In genomic region chr6:35213161-35213823, GRCh38 we compare ENCODE assay signal across 8 cellular contexts. TPM values are rescaled to one million over a fixed set of nuclear protein-coding genes. Genes with fewer than 3 reads are reported as not detected.
DNase-seq lines count a peak whose midpoint lies in the region; ATAC-seq, FAIRE-seq and TF ChIP-seq lines count a peak whose summit lies in the region.

No MANE protein-coding gene starts in this region.

- peaks cover 78% of the 10 kb centered on the region for H3K27me3 Mint-ChIP-seq in activated T-cell treated with anti-CD3 and anti-CD28 coated beads, Interleukin-2, amount 50 U/mL, for 4 hours (ENCODE audit: low read depth)
- H3K27me3 Mint-ChIP-seq in astrocyte (ENCODE audit: low read depth, unreplicated experiment) = peaks cover 42% of the 10 kb centered on the region

- H3K79me2 ChIP-seq in astrocyte (ENCODE audit: insufficient read depth, low read length) = peaks cover 22% of the 10 kb centered on the region
- H3K79me2 ChIP-seq in HepG2 (ENCODE audit: insufficient read depth, low read length) = no peaks in the 10 kb centered on the region

- POLR2A ChIA-PET in HepG2 (lab: Yijun Ruan, JAX) = no interaction called here

- H3K9me3 ChIP-seq in astrocyte (ENCODE audit: insufficient read depth, low read depth, low read length) (no peaks in the 10 kb centered on the region), HepG2 (ENCODE audit: low read length) (no peaks in the 10 kb centered on the region), tibial nerve (no peaks in the 10 kb centered on the region)

- H3K4me1 Mint-ChIP-seq in activated T-cell treated with anti-CD3 and anti-CD28 coated beads, Interleukin-2, amount 50 U/mL, for 4 hours (ENCODE audit: low read depth) = peaks cover 6% of the 10 kb centered on the region
- peaks cover 35% of the 10 kb centered on the region for H3K4me1 Mint-ChIP-seq in astrocyte (ENCODE audit: low read depth, unreplicated experiment)

- peaks cover 40% of the 10 kb centered on the region for H3K4me1 ChIP-seq in astrocyte (ENCODE audit: insufficient read depth, low read length)
- H3K4me1 ChIP-seq in HepG2 (ENCODE audit: insufficient read depth, low read length) = 0 out of 2 replicates have a peak, but pooled peaks cover 13% of the 10 kb centered on the region
- peaks cover 0 to 47% (median 17%) of the 10 kb centered on the region in 4 donors for H3K4me1 ChIP-seq in tibial nerve

- H3K9ac ChIP-seq in astrocyte (ENCODE audit: low read length) (peak overlapping the region; percentile 70), HepG2 (ENCODE audit: insufficient read depth, low read depth, low read length) (no peak overlapping the region)

- no TSS peak for BruUV-seq in HepG2 (replicated peaks; lab: Mats Ljungman, UMichigan)

- H3K36me3 ChIP-seq in astrocyte (ENCODE audit: insufficient read depth, low read length) (no peaks in the 10 kb centered on the region), HepG2 (replicated peaks in 1 of 2; ENCODE audit: control insufficient read depth in 1 of 2, insufficient read depth in 2 of 2, low read length in 2 of 2) (no peaks in the 10 kb centered on the region), tibial nerve (no peaks in the 10 kb centered on the region)

- H3K36me3 Mint-ChIP-seq in activated T-cell treated with anti-CD3 and anti-CD28 coated beads, Interleukin-2, amount 50 U/mL, for 4 hours (ENCODE audit: insufficient read depth) = peaks cover 3% of the 10 kb centered on the region
- no peaks in the 10 kb centered on the region for H3K36me3 Mint-ChIP-seq in astrocyte (ENCODE audit: low read depth, unreplicated experiment)

- in situ Hi-C loops in HepG2 (cut with HindIII; ENCODE audit: extremely low pct_ligation_motif_present, low pct_unique_long_range_greater_than_20kb) = no loop called here

- H3K4me2 ChIP-seq in astrocyte (ENCODE audit: low read length) (peak overlapping the region; percentile 95), HepG2 (ENCODE audit: low read depth, low read length) (peak overlapping the region; percentile 76)

- no peaks in the 10 kb centered on the region for H3K9me3 Mint-ChIP-seq in activated T-cell treated with anti-CD3 and anti-CD28 coated beads, Interleukin-2, amount 50 U/mL, for 4 hours
- H3K9me3 Mint-ChIP-seq in astrocyte (ENCODE audit: unreplicated experiment) = peaks cover 3% of the 10 kb centered on the region

- H3K4me3 ChIP-seq in astrocyte (ENCODE audit: insufficient read depth, low read depth, low read length) (peak overlapping the region; percentile 63), HepG2 (replicated peaks in 1 of 3; ENCODE audit: insufficient read depth in 1 of 3, low read depth in 2 of 3, low read length in 3 of 3) (peak overlapping the region; percentile 48 to 71 (median 49); a peak in 5 of 6 replicates), tibial nerve (peak overlapping the region; percentile 36 to 59 (median 41))

- no peak for DNase-seq in activated T-cell treated with anti-CD3 and anti-CD28 coated beads, Interleukin-2, amount 50 U/mL, for 4 hours
- no peak for DNase-seq in activated T-cell treated with anti-CD3 and anti-CD28 coated beads, Interleukin-2, amount 50 U/mL, for 48 hours
- DNase-seq in astrocyte (ENCODE audit: low read depth) (no peak), HepG2 (ENCODE audit: low spot score) (no peak), tibial nerve (ENCODE audit: low spot score in 2 of 2) (no peak), NK-92 (lab: John Stamatoyannopoulos, UW; ENCODE audit: unreplicated experiment) (no peak)

- no peak overlapping the region for H3K27ac Mint-ChIP-seq in astrocyte (ENCODE audit: unreplicated experiment)

- H2AFZ ChIP-seq in astrocyte (ENCODE audit: low read depth, low read length) (peak overlapping the region; percentile 75), HepG2 (ENCODE audit: low read length) (no peak overlapping the region)

- 21% methylated on average over 47 of the region's 54 CpGs for WGBS in HepG2 (ENCODE audit: low lambda C conversion rate)
- WGBS in tibial nerve, 2 donors = 10 to 13% methylated on average over 43 to 52 of the region's 54 CpGs

- H3K27ac ChIP-seq in astrocyte (ENCODE audit: low read depth, low read length) (no peak overlapping the region), HepG2 (ENCODE audit: extremely low read length, insufficient read depth, low read length) (no peak overlapping the region), tibial nerve (no peak overlapping the region)

- peaks cover 27% of the 10 kb centered on the region for H4K20me1 ChIP-seq in astrocyte (ENCODE audit: insufficient read depth, low read length)
- H4K20me1 ChIP-seq in HepG2 (ENCODE audit: insufficient read depth, low read length) = no peaks in the 10 kb centered on the region

- intact Hi-C loops in HepG2 (cut with micrococcal nuclease; ENCODE audit: unreplicated experiment) = no loop called here

- FAIRE-seq in astrocyte (lab: Jason Lieb, UNC) (no peak), HepG2 (lab: Jason Lieb, UNC) (no peak)

- TF ChIP-seq EP300 in HepG2 (IDR thresholded peaks at IDR 0.05; ENCODE audit: low read depth in 2 of 2, low read length in 2 of 2) = no peak
- no peak for TF ChIP-seq EP300 in HepG2 (CRISPR knock-in tag; IDR thresholded peaks at IDR 0.05; ENCODE audit: borderline replicate concordance)
- TF ChIP-seq EP300 in tibial nerve (IDR thresholded peaks at IDR 0.05) = no peak

- peaks cover 8% of the 10 kb centered on the region for H3K27me3 ChIP-seq in astrocyte (ENCODE audit: insufficient read depth, low read length)
- peaks cover 17 to 72% of the 10 kb centered on the region in 2 experiments; a peak in 4 of 5 replicates for H3K27me3 ChIP-seq in HepG2 (ENCODE audit: control insufficient read depth in 1 of 2, insufficient read depth in 2 of 2, low read length in 2 of 2)
- peaks cover 0 to 75% of the 10 kb centered on the region in 2 donors for H3K27me3 ChIP-seq in tibial nerve

- TF ChIP-seq RAD21 in HepG2 (CRISPR knock-in tag; IDR thresholded peaks at IDR 0.05) = no peak

- CTCF ChIA-PET in HepG2 (lab: Yijun Ruan, JAX; ENCODE audit: low intra/inter-chr PET ratio, low total read pairs) = no interaction called here

- ATAC-seq in activated T-cell treated with anti-CD3 and anti-CD28 coated beads, Interleukin-2, amount 50 U/mL, for 4 hours = no peak
- ATAC-seq in HepG2 (peak; percentile 60), GM19035 (IDR thresholded peaks at IDR 0.05; ENCODE audit: unreplicated experiment) (no peak), GM19463 (IDR thresholded peaks at IDR 0.05; ENCODE audit: unreplicated experiment) (no peak)

- no peak for TF ChIP-seq POLR2A in HepG2 (IDR thresholded peaks at IDR 0.05; ENCODE audit: insufficient read depth in 1 of 2, low read depth in 2 of 2, low read length in 2 of 2)
- TF ChIP-seq POLR2A in tibial nerve (IDR thresholded peaks at IDR 0.05) = no peak

- peak overlapping the region; percentile 66 for H3K4me3 Mint-ChIP-seq in activated T-cell treated with anti-CD3 and anti-CD28 coated beads, Interleukin-2, amount 50 U/mL, for 4 hours
- peak overlapping the region; percentile 84 for H3K4me3 Mint-ChIP-seq in astrocyte (ENCODE audit: unreplicated experiment)

- no peak for TF ChIP-seq CTCF in astrocyte (IDR thresholded peaks at IDR 0.05; ENCODE audit: insufficient read depth, low read depth, low read length)
- no peak for TF ChIP-seq CTCF in HepG2 (CRISPR knock-in tag; IDR thresholded peaks at IDR 0.05)
- no peak for TF ChIP-seq CTCF in tibial nerve (IDR thresholded peaks at IDR 0.05)

RNA-seq across cellular contexts. Expression of gene SCUBE3, which starts 0.5 kb away (rescaled TPM):
- under 1 TPM in 1 of 3 donors, not detected in 2; 0.03 TPM for total RNA-seq in activated T-cell treated with anti-CD3 and anti-CD28 coated beads, Interleukin-2, amount 50 U/mL, for 4 hours
- total RNA-seq in astrocyte = 8.5 and 10.1 TPM in 2 replicates
- total RNA-seq in HepG2 (2016; rRNA removed; fragmentation: Illumina TruSeq; extraction: Trizol) = not detected in 2 replicates
- not detected in 2 replicates for total RNA-seq in HepG2 (2016; cell fraction: cytosol; rRNA removed; fragmentation: Illumina TruSeq; extraction: Trizol; ENCODE audit: low read depth)
- total RNA-seq in HepG2 (2016; cell fraction: insoluble cytoplasmic fraction; rRNA removed; fragmentation: Illumina TruSeq; extraction: Trizol) = not detected in 2 replicates
- total RNA-seq in HepG2 (2016; cell fraction: membrane; rRNA removed; fragmentation: Illumina TruSeq; extraction: Trizol) = not detected in 2 replicates
- total RNA-seq in HepG2 (2016; cell fraction: nucleus; rRNA removed; fragmentation: Illumina TruSeq; extraction: Trizol) = not detected in 2 replicates
- polyA plus RNA-seq in HepG2 (2011; rRNA removed) = not detected in 2 replicates
- not detected in 2 replicates for polyA plus RNA-seq in HepG2 (2011; cell fraction: cytosol; rRNA removed)
- not detected in 2 replicates for polyA plus RNA-seq in HepG2 (2011; cell fraction: nucleus; rRNA removed)
- polyA plus RNA-seq in HepG2 (2012) = 0.05 and 0.09 TPM in 2 replicates
- polyA plus RNA-seq in HepG2 (2016; cell fraction: cytosol; fragmentation: Illumina TruSeq; extraction: Trizol; ENCODE audit: low read depth) = not detected in 2 replicates
- not detected in 2 replicates for polyA plus RNA-seq in HepG2 (2016; cell fraction: insoluble cytoplasmic fraction; fragmentation: Illumina TruSeq; extraction: Trizol; ENCODE audit: low read depth)
- polyA plus RNA-seq in HepG2 (2016; cell fraction: membrane; fragmentation: Illumina TruSeq; extraction: Trizol; ENCODE audit: low read depth) = not detected in 2 replicates
- polyA plus RNA-seq in HepG2 (2016; cell fraction: nucleus; fragmentation: Illumina TruSeq; extraction: Trizol; ENCODE audit: insufficient read depth, low read depth) = not detected in 2 replicates
- polyA minus RNA-seq in HepG2 (2011; rRNA and poly(A)+ RNA removed; ENCODE audit: low replicate concordance) = not detected in 2 replicates
- not detected in 2 replicates for polyA minus RNA-seq in HepG2 (2011; cell fraction: cytosol; rRNA and poly(A)+ RNA removed)
- polyA minus RNA-seq in HepG2 (2011; cell fraction: nucleus; rRNA and poly(A)+ RNA removed) = not detected in 2 replicates
- total RNA-seq in tibial nerve = 1 to 10 TPM in 1 of 4 donors, under 1 TPM in 3; 0.30 to 1.3 (median 0.50) TPM

RNA-seq across cellular contexts. Expression of gene ZNF76, which starts 46.2 kb away (rescaled TPM):
- total RNA-seq in activated T-cell treated with anti-CD3 and anti-CD28 coated beads, Interleukin-2, amount 50 U/mL, for 4 hours = 10 to 100 TPM; 22.9 to 24.3 (median 24.1) TPM
- total RNA-seq in astrocyte (12.7 and 13.5 TPM in 2 replicates), HepG2 (2016; rRNA removed; fragmentation: Illumina TruSeq; extraction: Trizol) (11.8 and 13.2 TPM in 2 replicates), tibial nerve (10 to 100 TPM; 41.6 to 97.2 (median 55.5) TPM)
- total RNA-seq in HepG2 (2016; cell fraction: cytosol; rRNA removed; fragmentation: Illumina TruSeq; extraction: Trizol; ENCODE audit: low read depth) = 11.7 and 12.1 TPM in 2 replicates
- total RNA-seq in HepG2 (2016; cell fraction: insoluble cytoplasmic fraction; rRNA removed; fragmentation: Illumina TruSeq; extraction: Trizol) = 9.9 and 12.7 TPM in 2 replicates
- total RNA-seq in HepG2 (2016; cell fraction: membrane; rRNA removed; fragmentation: Illumina TruSeq; extraction: Trizol) = 21.8 and 26.0 TPM in 2 replicates
- 9.5 and 10.9 TPM in 2 replicates for total RNA-seq in HepG2 (2016; cell fraction: nucleus; rRNA removed; fragmentation: Illumina TruSeq; extraction: Trizol)
- 26.4 and 28.2 TPM in 2 replicates for polyA plus RNA-seq in HepG2 (2011; rRNA removed)
- 9.0 and 14.0 TPM in 2 replicates for polyA plus RNA-seq in HepG2 (2011; cell fraction: cytosol; rRNA removed)
- polyA plus RNA-seq in HepG2 (2011; cell fraction: nucleus; rRNA removed) = 128 and 139 TPM in 2 replicates
- polyA plus RNA-seq in HepG2 (2012) = 15.4 and 17.3 TPM in 2 replicates
- 10.6 and 13.2 TPM in 2 replicates for polyA plus RNA-seq in HepG2 (2016; cell fraction: cytosol; fragmentation: Illumina TruSeq; extraction: Trizol; ENCODE audit: low read depth)
- polyA plus RNA-seq in HepG2 (2016; cell fraction: insoluble cytoplasmic fraction; fragmentation: Illumina TruSeq; extraction: Trizol; ENCODE audit: low read depth) = 14.5 and 16.3 TPM in 2 replicates
- polyA plus RNA-seq in HepG2 (2016; cell fraction: membrane; fragmentation: Illumina TruSeq; extraction: Trizol; ENCODE audit: low read depth) = 22.8 and 27.0 TPM in 2 replicates
- 38.8 and 39.0 TPM in 2 replicates for polyA plus RNA-seq in HepG2 (2016; cell fraction: nucleus; fragmentation: Illumina TruSeq; extraction: Trizol; ENCODE audit: insufficient read depth, low read depth)
- 25.8 and 37.6 TPM in 2 replicates for polyA minus RNA-seq in HepG2 (2011; rRNA and poly(A)+ RNA removed; ENCODE audit: low replicate concordance)
- polyA minus RNA-seq in HepG2 (2011; cell fraction: cytosol; rRNA and poly(A)+ RNA removed) = 3.6 and 4.4 TPM in 2 replicates
- polyA minus RNA-seq in HepG2 (2011; cell fraction: nucleus; rRNA and poly(A)+ RNA removed) = 17.3 and 24.5 TPM in 2 replicates
